ENCODE assay signal across 24 cellular contexts in genomic region chr1:173580081-173580480, GRCh38.
"Had no signal": no experiment of that assay in that cellular context is flagged by ENCODE, and none has a peak within 500 bp of the region (broad histone marks: within the 10 kb centered on the region; RNA-seq: fewer than 3 reads in every experiment).

No MANE protein-coding gene starts in this region.

- ATAC-seq: activated T-helper 17 cell treated with anti-CD3 and anti-CD28 coated beads, Interleukin-2, amount 50 U/mL, for 72 hours had no signal

- H3K4me3 ChIP-seq: cardiac muscle cell, MG63, Peyer's patch, SJCRH30 had no signal

- DNase-seq: activated CD4-positive, alpha-beta memory T cell treated with anti-CD3 and anti-CD28 coated beads, Interleukin-2, amount 10 ng/mL, durations not matched to agents 7 days and 5 days; activated CD4-positive, alpha-beta T cell treated with anti-CD3 and anti-CD28 coated beads, Interleukin-2, amount 10 ng/mL, durations not matched to agents 7 days and 5 days; activated CD4-positive, CD25-positive, alpha-beta regulatory T cell; activated gamma-delta T cell; activated naive CD4-positive, alpha-beta T cell treated with anti-CD3 and anti-CD28 coated beads for 36 hours; activated T-cell treated with anti-CD3 and anti-CD28 coated beads for 4 hours; activated T-cell treated with anti-CD3 and anti-CD28 coated beads, Interleukin-2, amount 50 U/mL, for 48 hours; brain microvascular endothelial cell; MG63; MV-4-11; NCI-H1092 treated with DMSO at 0.1 percent for 48 hours; NCI-H1436; NCI-H1694 treated with DMSO at 0.1 percent for 48 hours; NCI-H2029 treated with DMSO at 0.1 percent for 48 hours; NCI-H510A treated with DMSO at 0.1 percent for 48 hours; NCI-H748 treated with DMSO at 0.1 percent for 48 hours; NK-92 treated with Interleukin-12 subunit alpha and Interleukin-12 subunit beta, amount 100 ng/mL, for 24 hours; Peyer's patch; Right ventricle myocardium superior; SJCRH30; SK-N-SH; T-helper 1 cell had no signal
